21 cellular contexts compared by ENCODE assay signal in genomic region chr7:46551603-46552002, GRCh38.
"Had no signal": no experiment of that assay in that cellular context is flagged by ENCODE, and none has a peak within 500 bp of the region (broad histone marks: within the 10 kb centered on the region; RNA-seq: fewer than 3 reads in every experiment).

No MANE protein-coding gene starts in this region.

- H3K4me2 ChIP-seq: SK-N-SH had no signal

- H3K9ac ChIP-seq: SK-N-SH had no signal

- H3K27me3 ChIP-seq: SJSA1 had no signal

- H3K27ac ChIP-seq: HL-60, SJSA1 had no signal

- H3K9me3 ChIP-seq: SJSA1, SK-N-SH had no signal

- H3K4me3 ChIP-seq: SJSA1 had no signal

- H3K36me3 ChIP-seq: SJSA1 had no signal

- DNase-seq: Karpas-422, KBM-7, MM.1S, NCI-H1092 treated with DMSO at 0.1 percent for 48 hours, NCI-H1436, NCI-H187, NCI-H2029, NCI-H2081 treated with DMSO at 0.1 percent for 48 hours, NCI-H2171, NCI-H226, NCI-H446, NCI-H510A, NCI-H524 treated with DMSO at 0.1 percent for 48 hours, NCI-H69, NCI-H774, Right ventricle myocardium superior, RPMI8226, SIG-M5, SK-N-SH had no signal

- H3K4me1 ChIP-seq: SJSA1 had no signal
